ENCODE assay signal across 9 cellular contexts in the genomic region with DNA sequence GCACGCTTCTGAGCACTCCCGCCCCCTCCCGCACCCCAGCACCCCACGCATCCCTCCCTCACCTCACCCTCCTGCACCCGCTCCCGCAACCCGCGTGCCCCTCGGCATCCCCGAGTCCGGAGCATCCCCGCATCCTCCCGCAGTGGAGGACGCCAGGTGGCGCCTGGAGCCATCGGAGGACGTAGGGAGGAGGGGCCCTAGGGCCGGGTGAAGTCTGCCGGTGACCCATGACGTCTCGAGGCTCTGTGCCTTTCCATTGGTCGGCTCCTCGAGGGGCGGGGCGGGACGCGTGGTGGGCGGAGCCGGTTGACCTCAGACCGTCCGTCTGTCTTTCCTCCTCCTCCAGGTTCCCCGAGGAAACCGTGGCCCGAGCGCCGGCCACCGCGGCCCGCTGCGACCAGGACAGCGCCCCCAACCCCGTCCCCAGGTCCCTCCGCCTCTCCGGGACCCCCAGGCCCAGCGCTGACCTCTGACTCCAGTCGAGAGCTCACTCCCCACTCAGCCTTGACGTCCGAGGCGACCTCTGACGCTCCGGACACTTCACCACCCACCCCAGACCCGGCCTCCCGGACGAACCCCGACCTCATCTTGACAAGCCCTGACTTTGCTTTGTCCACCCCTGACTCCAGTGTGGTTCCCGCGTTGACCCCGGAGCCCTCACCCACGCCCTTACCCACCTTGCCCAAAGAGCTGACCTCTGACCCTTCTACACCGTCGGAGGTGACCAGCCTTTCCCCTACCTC. TPM values are rescaled to one million over a fixed set of nuclear protein-coding genes. Genes with fewer than 3 reads are reported as not detected.
A peak's percentile ranks its signal among the peaks of the same experiment; 100 is the strongest.
DNase-seq lines count a peak whose midpoint lies in the region; ATAC-seq and TF ChIP-seq lines count a peak whose summit lies in the region.
"Had no signal": no experiment of that assay in that cellular context is flagged by ENCODE, and none has a peak within 500 bp of the region (broad histone marks: within the 10 kb centered on the region; RNA-seq: fewer than 3 reads in every experiment).

No MANE protein-coding gene starts in this region.

- DNase-seq in NCI-H69 (lab: John Stamatoyannopoulos, UW) (peak; percentile 96), dermis blood vessel endothelial cell (peak; percentile 95)
- peak; percentile 90 for DNase-seq in activated CD4-positive, alpha-beta T cell treated with anti-CD3 and anti-CD28 coated beads, Interleukin-2, amount 50 U/mL, for 1 hour
- peak; percentile 89 for DNase-seq in stimulated activated CD4-positive, alpha-beta T cell treated with anti-CD3 and anti-CD28 coated beads, Interleukin-4, amount 100 ng/mL, for 1 hour

- 4% methylated on average over 61 of the region's 61 CpGs for WGBS in liver

- peaks cover 0 to 2% (median 1%) of the 10 kb centered on the region in 4 donors for H3K4me1 ChIP-seq in liver (ENCODE audit: control insufficient read depth in 4 of 4, insufficient read depth in 4 of 4, low read length in 3 of 4)

- H3K27me3 ChIP-seq in liver (ENCODE audit: control insufficient read depth in 4 of 4, insufficient read depth in 4 of 4, low read length in 3 of 4), result no peaks in the 10 kb centered on the region

- H3K9me3 ChIP-seq in liver (ENCODE audit: control insufficient read depth in 4 of 4, low read length in 3 of 4), result no peaks in the 10 kb centered on the region

- H3K27ac ChIP-seq in C4-2B (peak overlapping the region; percentile 30), liver (ENCODE audit: low read depth in 1 of 2, low read length in 2 of 2) (peak overlapping the region; percentile 73 to 82)

- peak overlapping the region in 1 of 2 donors; percentile 68 for H3K9ac ChIP-seq in liver (ENCODE audit: low read depth in 1 of 2, low read length in 2 of 2)

- no peaks in the 10 kb centered on the region for H3K36me3 ChIP-seq in liver (ENCODE audit: control insufficient read depth in 4 of 4, insufficient read depth in 3 of 4, low read depth in 1 of 4, low read length in 3 of 4)

- ATAC-seq in GM19372 (IDR thresholded peaks at IDR 0.05; ENCODE audit: low read depth, unreplicated experiment) (peak; percentile 99), HG03521 (IDR thresholded peaks at IDR 0.05; ENCODE audit: unreplicated experiment) (peak; percentile 98)

- peak overlapping the region; percentile 41 to 53 (median 49) for H3K4me3 ChIP-seq in liver (ENCODE audit: low read depth in 1 of 3, low read length in 3 of 3)

- TF ChIP-seq CTCF in C4-2B (conservative IDR thresholded peaks at IDR 0.05) (peak; percentile 92), liver (IDR thresholded peaks at IDR 0.05; ENCODE audit: low read depth, low read length, missing input control) (peak; percentile 87)

- TF ChIP-seq RAD21 in liver (IDR thresholded peaks at IDR 0.05), result peak; percentile 94 to 98

TF ChIP-seq in liver, 16 proteins besides CTCF, POLR2A, EP300 and RAD21:
- TF ChIP-seq RXRA (IDR thresholded peaks at IDR 0.05), result peak in 1 of 2 donors; percentile 11
- no peak for TF ChIP-seq FOXA2 (IDR thresholded peaks at IDR 0.05)
- TF ChIP-seq TAF1 (conservative IDR thresholded peaks at IDR 0.05), result no peak
- TF ChIP-seq NR2F2 (IDR thresholded peaks at IDR 0.05), result peak; percentile 81
- TF ChIP-seq ZBTB33 (IDR thresholded peaks at IDR 0.05), result no peak
- TF ChIP-seq FOXA1 (IDR thresholded peaks at IDR 0.05), result no peak
- peak in 1 of 2 donors; percentile 50 for TF ChIP-seq GABPA (IDR thresholded peaks at IDR 0.05 in 1 of 2, conservative IDR thresholded peaks at IDR 0.05 in 1 of 2)
- no peak for TF ChIP-seq YY1 (IDR thresholded peaks at IDR 0.05)
- peak; percentile 48 for TF ChIP-seq SP1 (IDR thresholded peaks at IDR 0.05)
- TF ChIP-seq REST (IDR thresholded peaks at IDR 0.05), result no peak
- no peak for TF ChIP-seq ATF3 (IDR thresholded peaks at IDR 0.05)
- TF ChIP-seq JUND (IDR thresholded peaks at IDR 0.05), result no peak
- no peak for TF ChIP-seq MAX (IDR thresholded peaks at IDR 0.05)

RNA-seq across cellular contexts. Expression of gene SBK2, which starts 19.9 kb away (rescaled TPM):
- not detected in 2 replicates for total RNA-seq in dermis blood vessel endothelial cell
- not detected for total RNA-seq in liver
- not detected for polyA plus RNA-seq in liver
- total RNA-seq: subcutaneous adipose tissue had no signal

RNA-seq across cellular contexts. Expression of gene SBK3, which starts 28.3 kb away (rescaled TPM):
- total RNA-seq in dermis blood vessel endothelial cell (0.17 and 0.74 TPM in 2 replicates), liver (not detected)
- polyA plus RNA-seq in liver, result under 1 TPM in 1 of 2 donors, not detected in 1; 0.03 TPM
- total RNA-seq: subcutaneous adipose tissue had no signal

RNA-seq across cellular contexts. Expression of gene SSC5D, which starts 28.8 kb away (rescaled TPM):
- 0.19 and 0.51 TPM in 2 replicates for total RNA-seq in dermis blood vessel endothelial cell
- total RNA-seq in liver, result under 1 TPM; 0.19 to 0.84 TPM
- polyA plus RNA-seq in liver, result 1 to 10 TPM in 1 of 2 donors, under 1 TPM in 1; 0.08 to 1.0 TPM

RNA-seq across cellular contexts. Expression of gene NAT14, which starts 32.1 kb away (rescaled TPM):
- total RNA-seq in dermis blood vessel endothelial cell (8.7 and 14.5 TPM in 2 replicates), liver (1 to 10 TPM; 1.4 to 3.7 TPM)
- polyA plus RNA-seq in liver, result 1 to 10 TPM; 2.6 to 3.5 TPM

RNA-seq across cellular contexts. Expression of gene ZNF628, which starts 40.6 kb away (rescaled TPM):
- total RNA-seq in dermis blood vessel endothelial cell (1.4 and 3.3 TPM in 2 replicates), liver (1 to 10 TPM; 1.1 to 1.9 TPM)
- 1 to 10 TPM in 1 of 2 donors, under 1 TPM in 1; 0.99 to 4.4 TPM for polyA plus RNA-seq in liver

Comparison
In these comparisons a context has a peak if more than half of its experiments do, and no peak if none do; other contexts are left out.
1. Peak in every context shown above with its lines: DNase-seq, ATAC-seq, H3K4me3 ChIP-seq and H3K27ac ChIP-seq.